Comparison of ENCODE assay signal across 19 cellular contexts in the genomic region with DNA sequence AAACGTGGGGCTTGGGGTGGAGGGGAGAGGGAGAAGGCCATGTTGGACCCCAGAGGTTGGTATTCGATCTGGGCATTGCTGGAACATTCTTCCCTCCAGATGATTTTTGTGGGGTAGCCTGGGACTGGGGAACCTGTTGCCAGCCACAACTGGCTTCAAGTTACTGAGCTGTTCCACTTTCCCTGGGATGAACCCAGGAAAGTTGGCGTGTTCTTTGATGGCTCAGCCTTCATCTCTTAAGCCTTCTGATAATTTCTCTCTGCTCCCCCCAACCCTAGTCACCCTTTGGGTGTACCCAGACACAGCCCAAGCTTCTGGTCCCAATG. TPM values are rescaled to one million over a fixed set of nuclear protein-coding genes. Genes with fewer than 3 reads are reported as not detected.
DNase-seq lines count a peak whose midpoint lies in the region; ATAC-seq, FAIRE-seq and TF ChIP-seq lines count a peak whose summit lies in the region.
"Had no signal": no experiment of that assay in that cellular context is flagged by ENCODE, and none has a peak within 500 bp of the region (broad histone marks: within the 10 kb centered on the region; RNA-seq: fewer than 3 reads in every experiment).

No MANE protein-coding gene starts in this region.

- TF ChIP-seq CTCF in GM06990 (IDR thresholded peaks at IDR 0.05; ENCODE audit: insufficient read depth, low read length, poor library complexity, severe bottlenecking) (no peak), natural killer cell (IDR thresholded peaks at IDR 0.05) (no peak)

- H3K9me3 Mint-ChIP-seq in CD4-positive, CD25-positive, alpha-beta regulatory T cell, result no peaks in the 10 kb centered on the region
- no peaks in the 10 kb centered on the region for H3K9me3 Mint-ChIP-seq in activated naive CD4-positive, alpha-beta T cell treated with anti-CD3 and anti-CD28 coated beads, Interleukin-2, amount 50 U/mL, for 72 hours
- no peaks in the 10 kb centered on the region for H3K9me3 Mint-ChIP-seq in natural killer cell
- H3K9me3 Mint-ChIP-seq: neural crest cell had no signal

- peaks cover 5 to 49% (median 6%) of the 10 kb centered on the region in 4 donors for H3K4me1 Mint-ChIP-seq in CD4-positive, CD25-positive, alpha-beta regulatory T cell
- H3K4me1 Mint-ChIP-seq in natural killer cell, result peaks cover 61 to 69% of the 10 kb centered on the region in 2 donors

- H3K4me3 Mint-ChIP-seq in CD4-positive, CD25-positive, alpha-beta regulatory T cell, result peak overlapping the region; percentile 85 to 100 (median 96)
- peak overlapping the region; percentile 99 for H3K4me3 Mint-ChIP-seq in natural killer cell
- H3K4me3 Mint-ChIP-seq: neural crest cell had no signal

- H3K4me1 ChIP-seq in CD4-positive, CD25-positive, alpha-beta regulatory T cell (ENCODE audit: control insufficient read depth, insufficient read depth, low read length, poor library complexity, severe bottlenecking), result peaks cover 32% of the 10 kb centered on the region
- H3K4me1 ChIP-seq: gastrocnemius medialis had no signal

- no peaks in the 10 kb centered on the region for H3K36me3 ChIP-seq in CD4-positive, CD25-positive, alpha-beta regulatory T cell (ENCODE audit: control insufficient read depth, insufficient read depth, low read length)
- no peaks in the 10 kb centered on the region for H3K36me3 ChIP-seq in GM06990 (ENCODE audit: control insufficient read depth, insufficient read depth, low read length)
- H3K36me3 ChIP-seq: gastrocnemius medialis, tibial artery had no signal

- FAIRE-seq in HTR-8/SVneo (lab: Jason Lieb, UNC), result no peak
- FAIRE-seq: astrocyte, H54 had no signal

- H3K27ac Mint-ChIP-seq in CD4-positive, CD25-positive, alpha-beta regulatory T cell, result peak overlapping the region in 2 of 3 donors; percentile 88
- peak overlapping the region; percentile 91 to 99 for H3K27ac Mint-ChIP-seq in activated naive CD4-positive, alpha-beta T cell treated with anti-CD3 and anti-CD28 coated beads, Interleukin-2, amount 50 U/mL, for 72 hours
- H3K27ac Mint-ChIP-seq in natural killer cell, result peak overlapping the region; percentile 85 to 94

- H3K27ac ChIP-seq in CD4-positive, CD25-positive, alpha-beta regulatory T cell (ENCODE audit: insufficient read depth, low read length, poor library complexity, severe bottlenecking), result peak overlapping the region; percentile 51
- H3K27ac ChIP-seq: gastrocnemius medialis, tibial artery had no signal

- H3K27me3 ChIP-seq in CD4-positive, CD25-positive, alpha-beta regulatory T cell (ENCODE audit: control insufficient read depth, insufficient read depth, low read length), result peaks cover 2% of the 10 kb centered on the region
- H3K27me3 ChIP-seq in GM06990 (replicated peaks; ENCODE audit: control insufficient read depth, insufficient read depth, low read length), result no peaks in the 10 kb centered on the region; the same call in 1 of the 2 replicates

- no peaks in the 10 kb centered on the region for H3K9me3 ChIP-seq in CD4-positive, CD25-positive, alpha-beta regulatory T cell (ENCODE audit: control insufficient read depth in 2 of 2, low read length in 2 of 2)
- H3K9me3 ChIP-seq: gastrocnemius medialis, tibial artery had no signal

- peaks cover 4% of the 10 kb centered on the region for H3K27me3 Mint-ChIP-seq in CD4-positive, CD25-positive, alpha-beta regulatory T cell
- no peaks in the 10 kb centered on the region for H3K27me3 Mint-ChIP-seq in natural killer cell (ENCODE audit: low read depth in 2 of 2)

- H3K36me3 Mint-ChIP-seq in CD4-positive, CD25-positive, alpha-beta regulatory T cell, result no peaks in the 10 kb centered on the region
- peaks cover 31 to 53% of the 10 kb centered on the region in 2 donors for H3K36me3 Mint-ChIP-seq in activated naive CD4-positive, alpha-beta T cell treated with anti-CD3 and anti-CD28 coated beads, Interleukin-2, amount 50 U/mL, for 72 hours
- peaks cover 21% of the 10 kb centered on the region for H3K36me3 Mint-ChIP-seq in natural killer cell

- peak overlapping the region; percentile 69 for H3K4me3 ChIP-seq in CD4-positive, CD25-positive, alpha-beta regulatory T cell (ENCODE audit: low read depth, low read length)
- H3K4me3 ChIP-seq in GM06990 (replicated peaks; ENCODE audit: low read depth, low read length), result peak overlapping the region; percentile 22; the same call in 1 of the 2 replicates
- H3K4me3 ChIP-seq: gastrocnemius medialis, lung, tibial artery had no signal

- intact Hi-C loops in natural killer cell (cut with micrococcal nuclease), result loop anchor here (10.0 kb wide), 1 partner anchor 90 kb away; the partner anchor contains the start of gene OSBPL7

- DNase-seq in CD4-positive, CD25-positive, alpha-beta regulatory T cell, result no peak
- DNase-seq in GM06990 (ENCODE audit: extremely low read depth, insufficient read length), result no peak
- DNase-seq in activated naive CD4-positive, alpha-beta T cell treated with anti-CD3 and anti-CD28 coated beads, Interleukin-2, amount 50 U/mL, for 72 hours (ENCODE audit: low spot score in 2 of 2), result no peak
- DNase-seq in natural killer cell, result no peak
- no peak for DNase-seq in GDM1 (lab: John Stamatoyannopoulos, UW)
- no peak for DNase-seq in HTR-8/SVneo (ENCODE audit: insufficient read length, low spot score)
- no peak for DNase-seq in NCI-H748 treated with DMSO at 0.1 percent for 48 hours (lab: John Stamatoyannopoulos, UW)
- DNase-seq: gastrocnemius medialis, NCI-H2029 treated with DMSO at 0.1 percent for 48 hours, NCI-H526 treated with DMSO at 0.1 percent for 48 hours, tibial artery had no signal

- ATAC-seq in CD4-positive, CD25-positive, alpha-beta regulatory T cell (ENCODE audit: low read depth in 2 of 2), result no peak
- no peak for ATAC-seq in activated naive CD4-positive, alpha-beta T cell treated with anti-CD3 and anti-CD28 coated beads, Interleukin-2, amount 50 U/mL, for 72 hours
- ATAC-seq in natural killer cell, result no peak
- ATAC-seq: gastrocnemius medialis, Panc1, SK-N-SH treated with all-trans-retinoic acid at 6 μM for 48 hours had no signal

RNA-seq across cellular contexts. Expression of gene TBX21, which starts 2.1 kb away (rescaled TPM):
- 15.7 TPM for total RNA-seq in CD4-positive, CD25-positive, alpha-beta regulatory T cell
- 1 to 10 TPM; 3.8 to 8.5 (median 5.2) TPM for polyA plus RNA-seq in CD4-positive, CD25-positive, alpha-beta regulatory T cell
- total RNA-seq in activated naive CD4-positive, alpha-beta T cell treated with anti-CD3 and anti-CD28 coated beads, Interleukin-2, amount 50 U/mL, for 72 hours, result 10 to 100 TPM; 39.6 to 73.5 TPM
- total RNA-seq in natural killer cell, result 100 to 1,000 TPM; 234 to 328 (median 257) TPM
- total RNA-seq: astrocyte, neural crest cell, renal cortical epithelial cell had no signal
- polyA plus RNA-seq: BJ had no signal

RNA-seq across cellular contexts. Expression of gene TBKBP1, which starts 41.1 kb away (rescaled TPM):
- total RNA-seq in CD4-positive, CD25-positive, alpha-beta regulatory T cell, result 6.1 TPM
- under 1 TPM; 0.11 to 0.60 (median 0.51) TPM for polyA plus RNA-seq in CD4-positive, CD25-positive, alpha-beta regulatory T cell
- 10 to 100 TPM; 15.4 to 21.4 TPM for total RNA-seq in activated naive CD4-positive, alpha-beta T cell treated with anti-CD3 and anti-CD28 coated beads, Interleukin-2, amount 50 U/mL, for 72 hours
- total RNA-seq in natural killer cell, result 10 to 100 TPM; 21.4 to 38.9 (median 37.6) TPM
